Comparison of ENCODE assay signal across 25 cellular contexts in the genomic region with DNA sequence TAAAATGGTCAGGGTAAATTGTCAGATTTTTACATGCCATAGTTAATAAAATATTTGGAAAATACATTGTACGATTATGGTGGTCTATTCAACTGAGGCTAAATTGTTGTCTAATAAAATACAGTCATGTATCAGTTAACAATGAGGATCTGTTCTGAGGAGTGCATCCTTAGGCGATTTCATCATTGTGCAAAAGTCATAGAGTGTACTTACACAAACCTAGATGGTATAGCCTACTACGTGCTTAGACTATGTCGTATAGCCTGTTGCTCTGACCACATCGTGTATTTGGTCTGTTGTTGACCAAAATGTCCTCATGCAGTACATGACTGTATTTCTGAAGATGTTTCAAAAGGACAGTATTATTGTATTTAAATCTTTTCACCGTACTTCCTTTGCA.
"Had no signal": no experiment of that assay in that cellular context is flagged by ENCODE, and none has a peak within 500 bp of the region (broad histone marks: within the 10 kb centered on the region; RNA-seq: fewer than 3 reads in every experiment).

No MANE protein-coding gene starts in this region.

- H3K36me3 ChIP-seq: left ventricle myocardium inferior, ovary, prostate gland, stomach, thyroid gland, transverse colon, upper lobe of left lung had no signal

- ATAC-seq: mucosa of descending colon; naive thymus-derived CD4-positive, alpha-beta T cell; natural killer cell treated with Interleukin-12 subunit alpha and Interleukin-12 subunit beta and Interleukin-15 and Interleukin-18, amount 100 ng/mL, for 72 hours; right cardiac atrium; sciatic nerve; stimulated activated naive B cell treated with anti-CD40 and anti-IgM and Interleukin-4, amounts not matched to agents 10 μg/mL and 1 μg/mL and 100 μg/mL, for 72 hours; stimulated activated naive CD8-positive, alpha-beta T cell treated with anti-CD3 and anti-CD28 coated beads, Interleukin-15, Interleukin-2, amounts not matched to agents 100 U/mL and 50 U/mL, for 24 hours had no signal

- H3K4me3 ChIP-seq: left ventricle myocardium inferior, lung, mucosa of descending colon, ovary, prostate gland, skin epidermis, stomach, testis, thyroid gland, transverse colon, upper lobe of left lung had no signal

- H3K9me3 ChIP-seq: left ventricle myocardium inferior, mucosa of descending colon, ovary, prostate gland, stomach, testis, thyroid gland, transverse colon, upper lobe of left lung had no signal

- H3K27ac ChIP-seq: left ventricle myocardium inferior, ovary, prostate gland, skin epidermis, stomach, testis, thyroid gland, transverse colon, upper lobe of left lung had no signal

- H3K27me3 ChIP-seq: ovary, stomach, testis, thyroid gland, transverse colon, upper lobe of left lung had no signal

- DNase-seq: islet precursor cell; left ventricle myocardium inferior; midbrain; mucosa of descending colon; naive thymus-derived CD4-positive, alpha-beta T cell; ovary; posterior cingulate gyrus; retina; right cardiac atrium; stimulated activated CD4-positive, alpha-beta T cell treated with anti-CD3 and anti-CD28 coated beads, Interleukin-12 subunit alpha, Interleukin-12 subunit beta, amount 100 ng/mL, for 4 hours; stimulated activated CD4-positive, alpha-beta T cell treated with anti-CD3 and anti-CD28 coated beads, Interleukin-15, amount 100 ng/mL, for 24 hours; stimulated activated CD4-positive, alpha-beta T cell treated with anti-CD3 and anti-CD28 coated beads, Interleukin-2, amount 100 ng/mL, for 24 hours; stimulated activated CD4-positive, alpha-beta T cell treated with anti-CD3 and anti-CD28 coated beads, Interleukin-4, amount 100 ng/mL, for 1 hour; stimulated activated naive B cell treated with anti-CD40 and anti-IgM and Interleukin-4, amounts not matched to agents 10 μg/mL and 1 μg/mL and 100 μg/mL, for 72 hours; stimulated activated naive CD8-positive, alpha-beta T cell treated with anti-CD3 and anti-CD28 coated beads, Interleukin-15, Interleukin-2, amounts not matched to agents 100 U/mL and 50 U/mL, for 24 hours; stomach; testis; thyroid gland; transverse colon; upper lobe of left lung had no signal
